In the genomic region with DNA sequence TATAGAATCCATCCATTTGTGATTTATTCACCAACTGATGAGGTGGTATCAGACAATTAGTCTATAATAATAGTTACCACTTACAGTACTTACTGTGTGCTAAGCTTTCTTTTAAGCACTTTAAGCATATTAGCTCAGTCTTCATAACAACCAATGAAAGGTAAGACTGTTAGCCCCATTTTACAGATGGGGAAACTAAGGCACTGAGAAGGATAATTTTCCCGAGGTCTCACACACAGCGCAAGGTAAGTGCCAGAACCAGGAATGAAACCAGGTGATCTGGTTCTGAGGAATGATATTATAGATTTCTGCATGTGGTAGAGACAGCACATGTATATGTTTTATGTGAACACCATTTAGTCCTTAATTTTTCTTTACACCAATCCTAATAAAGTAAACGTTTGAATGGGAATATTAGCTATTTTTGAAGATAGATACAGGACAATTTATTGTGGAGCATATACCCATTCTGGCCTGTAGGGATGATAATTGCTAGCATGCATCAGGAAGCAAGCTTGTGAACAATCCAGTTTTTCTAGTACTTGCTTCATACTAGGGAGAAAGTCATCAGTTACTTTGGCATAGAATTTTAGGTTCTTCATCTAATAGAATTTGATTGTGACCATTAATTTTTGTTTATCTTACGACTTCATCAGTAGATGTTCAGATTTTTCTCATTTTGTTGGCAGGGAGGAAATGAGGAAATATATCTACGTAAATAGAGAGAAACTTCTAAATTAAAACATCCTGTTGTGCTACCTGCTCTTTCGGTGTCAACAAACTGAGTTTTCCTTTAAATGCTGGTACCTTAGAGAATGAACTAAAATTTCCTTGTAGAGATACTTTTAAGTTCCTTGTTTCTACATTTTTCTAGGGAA, we compare ENCODE assay signal across 9 cellular contexts. TPM values are rescaled to one million over a fixed set of nuclear protein-coding genes. Genes with fewer than 3 reads are reported as not detected.
DNase-seq lines count a peak whose midpoint lies in the region; ATAC-seq and TF ChIP-seq lines count a peak whose summit lies in the region.
"Had no signal": no experiment of that assay in that cellular context is flagged by ENCODE, and none has a peak within 500 bp of the region (broad histone marks: within the 10 kb centered on the region; RNA-seq: fewer than 3 reads in every experiment).

No MANE protein-coding gene starts in this region.

- intact Hi-C loops in body of pancreas (cut with DNase I) = no loop called here

- H3K4me1 Mint-ChIP-seq in mesothelial cell of epicardium = peaks cover 46% of the 10 kb centered on the region

- H3K27ac ChIP-seq in BLaER1 (no peak overlapping the region), HUES48 (ENCODE audit: low read depth, low read length) (no peak overlapping the region), body of pancreas (peak overlapping the region in 1 of 4 donors; percentile 21), WERI-Rb-1 (no peak overlapping the region)

- H3K27me3 ChIP-seq in BLaER1 = no peaks in the 10 kb centered on the region
- no peaks in the 10 kb centered on the region for H3K27me3 ChIP-seq in HUES48 (ENCODE audit: control insufficient read depth, insufficient read depth, low read length)
- no peaks in the 10 kb centered on the region for H3K27me3 ChIP-seq in body of pancreas
- no peaks in the 10 kb centered on the region for H3K27me3 ChIP-seq in WERI-Rb-1 (ENCODE audit: insufficient read depth, low read depth, severe bottlenecking)

- CTCF ChIA-PET in GM10248 (lab: Yijun Ruan, JAX) = interaction anchor here (0.8 to 2.4 kb wide), 13 partner anchors 8 to 403 kb away, joined by 3 to 13 read pairs (median 5); no protein-coding TSS in a partner anchor

- TF ChIP-seq POLR2A in body of pancreas (IDR thresholded peaks at IDR 0.05) = no peak

- no peaks in the 10 kb centered on the region for H3K27me3 Mint-ChIP-seq in mesothelial cell of epicardium (ENCODE audit: low read depth)

- DNase-seq in body of pancreas = no peak
- no peak for DNase-seq in mesothelial cell of epicardium (ENCODE audit: low spot score in 2 of 2, unreplicated experiment in 2 of 2)
- no peak for DNase-seq in WERI-Rb-1
- DNase-seq in GM10248 (ENCODE audit: extremely low spot score) = no peak
- no peak for DNase-seq in hippocampal formation (lab: John Stamatoyannopoulos, UW)
- DNase-seq in DMS79 (lab: John Stamatoyannopoulos, UW) = no peak
- DNase-seq: stimulated activated CD4-positive, alpha-beta T cell treated with anti-CD3 and anti-CD28 coated beads, Interleukin-4, amount 100 ng/mL, for 4 hours had no signal

- no peak overlapping the region for H3K4me3 Mint-ChIP-seq in mesothelial cell of epicardium

- no peaks in the 10 kb centered on the region for H3K9me3 ChIP-seq in BLaER1
- H3K9me3 ChIP-seq in HUES48 (ENCODE audit: control insufficient read depth, insufficient read depth, low read length) = no peaks in the 10 kb centered on the region
- no peaks in the 10 kb centered on the region for H3K9me3 ChIP-seq in body of pancreas
- no peaks in the 10 kb centered on the region for H3K9me3 ChIP-seq in WERI-Rb-1 (ENCODE audit: severe bottlenecking)

- peaks cover 78% of the 10 kb centered on the region for H4K20me1 ChIP-seq in BLaER1

- H3K4me1 ChIP-seq in BLaER1 (peaks cover 40% of the 10 kb centered on the region), HUES48 (ENCODE audit: control insufficient read depth, insufficient read depth, low read length) (peaks cover 30% of the 10 kb centered on the region), body of pancreas (peaks cover 57% of the 10 kb centered on the region)

- peaks cover 8% of the 10 kb centered on the region; the same call in 1 of the 2 replicates for H3K36me3 ChIP-seq in BLaER1
- H3K36me3 ChIP-seq in HUES48 (ENCODE audit: control insufficient read depth, insufficient read depth, low read length) = peaks cover 20% of the 10 kb centered on the region
- H3K36me3 ChIP-seq in body of pancreas (replicated peaks in 1 of 2; ENCODE audit: insufficient read depth in 1 of 2, low read depth in 2 of 2) = no peaks in the 10 kb centered on the region
- H3K36me3 ChIP-seq in WERI-Rb-1 = peaks cover 17% of the 10 kb centered on the region

- POLR2A ChIA-PET in GM10248 (lab: Yijun Ruan, JAX) = no interaction called here

- peak overlapping the region; percentile 89 for H3K4me2 ChIP-seq in BLaER1

- H3K27ac Mint-ChIP-seq in mesothelial cell of epicardium = peak overlapping the region; percentile 70

- H3K9me3 Mint-ChIP-seq in mesothelial cell of epicardium = no peaks in the 10 kb centered on the region

- no peak overlapping the region for H3K4me3 ChIP-seq in BLaER1
- 0 out of 2 replicates have a peak overlapping the region, but pooled peaks have one; percentile 11 for H3K4me3 ChIP-seq in HUES48 (ENCODE audit: low read depth, low read length)
- H3K4me3 ChIP-seq in body of pancreas = no peak overlapping the region
- no peak overlapping the region for H3K4me3 ChIP-seq in WERI-Rb-1 (ENCODE audit: low read depth, low read length)

- no peak overlapping the region for H3K9ac ChIP-seq in BLaER1
- H3K9ac ChIP-seq in HUES48 (ENCODE audit: low read depth, low read length) = no peak overlapping the region

- TF ChIP-seq CTCF in body of pancreas (IDR thresholded peaks at IDR 0.05) = peak in 6 of 7 experiments; percentile 6 to 38 (median 24)
- peak; percentile 45 for TF ChIP-seq CTCF in mesothelial cell of epicardium (IDR thresholded peaks at IDR 0.05; ENCODE audit: unreplicated experiment)
- no peak for TF ChIP-seq CTCF in WERI-Rb-1 (IDR thresholded peaks at IDR 0.05; ENCODE audit: low read depth, low read length)
- TF ChIP-seq CTCF in GM10248 (IDR thresholded peaks at IDR 0.05; ENCODE audit: control extremely low read depth, extremely low read depth, low read depth, missing control alignments) = no peak

- ATAC-seq in body of pancreas = no peak

- WGBS in body of pancreas, 2 donors = 59 to 61% methylated on average over 6 of the region's 6 CpGs

- H3K36me3 Mint-ChIP-seq in mesothelial cell of epicardium = no peaks in the 10 kb centered on the region

RNA-seq across cellular contexts. Expression of gene YWHAB, which starts 3.0 kb away (rescaled TPM):
- total RNA-seq in body of pancreas (10 to 100 TPM; 49.3 to 64.9 TPM), mesothelial cell of epicardium (113 to 116 TPM (median 114 TPM) in 3 replicates)

RNA-seq across cellular contexts. Expression of gene PABPC1L, which starts 21.4 kb away (rescaled TPM):
- total RNA-seq in body of pancreas (100 to 1,000 TPM in 1 of 2 donors, 10 to 100 TPM in 1; 41.8 to 105 TPM), mesothelial cell of epicardium (131 to 135 TPM (median 135 TPM) in 3 replicates)

Comparison
In these comparisons a context has a peak if more than half of its experiments do, and no peak if none do; other contexts are left out.
1. CTCF ChIP-seq: peak in body of pancreas (6 of 7) and mesothelial cell of epicardium (single experiment); none in WERI-Rb-1 (single experiment) and GM10248 (single experiment).